In the genomic region with DNA sequence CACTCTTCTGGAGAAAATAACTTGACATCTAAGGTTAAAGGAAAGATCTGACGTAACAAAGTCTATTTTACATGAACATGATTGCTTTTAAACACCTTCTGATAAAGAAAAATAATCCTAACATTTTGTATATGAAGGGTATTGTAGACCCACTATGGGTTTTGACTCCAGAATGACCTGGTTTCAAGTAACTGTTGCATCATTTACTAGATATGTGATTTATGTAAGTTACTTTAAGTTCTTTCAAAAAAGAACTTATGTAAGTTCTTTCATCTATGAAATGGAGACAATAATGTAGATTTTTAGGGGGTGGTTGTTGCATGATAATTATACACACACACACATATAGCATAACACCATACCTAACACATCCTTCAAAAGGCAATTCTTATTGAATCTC, we compare ENCODE assay signal across 8 cellular contexts.
"Had no signal": no experiment of that assay in that cellular context is flagged by ENCODE, and none has a peak within 500 bp of the region (broad histone marks: within the 10 kb centered on the region; RNA-seq: fewer than 3 reads in every experiment).

No MANE protein-coding gene starts in this region.

- FAIRE-seq: HepG2, HTR-8/SVneo had no signal

- H3K4me2 ChIP-seq: KMS-11 had no signal

- H3K9ac ChIP-seq: KMS-11 had no signal

- H3K27me3 Mint-ChIP-seq: IgD-negative memory B cell had no signal

- H3K27ac ChIP-seq: HL-60, KMS-11 had no signal

- ATAC-seq: HepG2 had no signal

- H3K4me1 Mint-ChIP-seq: IgD-negative memory B cell had no signal

- H3K4me3 Mint-ChIP-seq: IgD-negative memory B cell had no signal

- H3K27ac Mint-ChIP-seq: IgD-negative memory B cell had no signal

- DNase-seq: IMR-90, KBM-7, KG1 had no signal

- H3K36me3 Mint-ChIP-seq: IgD-negative memory B cell had no signal
